13 cellular contexts compared by ENCODE assay signal in genomic region chr7:70072220-70072619, GRCh38.
DNase-seq lines count a peak whose midpoint lies in the region; FAIRE-seq and TF ChIP-seq lines count a peak whose summit lies in the region.
"Had no signal": no experiment of that assay in that cellular context is flagged by ENCODE, and none has a peak within 500 bp of the region (broad histone marks: within the 10 kb centered on the region; RNA-seq: fewer than 3 reads in every experiment).

No MANE protein-coding gene starts in this region.

- H3K27me3 ChIP-seq in colonic mucosa = no peaks in the 10 kb centered on the region
- H3K27me3 ChIP-seq: vagina had no signal

- no peak overlapping the region for H3K27ac ChIP-seq in colonic mucosa
- H3K27ac ChIP-seq: vagina had no signal

- no peak overlapping the region for H3K4me3 Mint-ChIP-seq in T-helper 2 cell treated with Interferon-gamma antibody and Interleukin-4, amounts not matched to agents 5 μg/mL and 100 μg/mL, for 36 hours
- no peak overlapping the region for H3K4me3 Mint-ChIP-seq in activated naive CD8-positive, alpha-beta T cell treated with anti-CD3 and anti-CD28 coated beads for 36 hours
- H3K4me3 Mint-ChIP-seq: activated T-helper 1 cell treated with anti-CD3 and anti-CD28 coated beads, Interleukin-12 subunit alpha, Interleukin-12 subunit beta, Interleukin-2, Interleukin-4 antibody, amounts not matched to agents 30 ng/mL and 10 ng/mL and 1 ng/mL, durations not matched to agents 14 hours and 24 hours and 36 hours; GM23338 had no signal

- H3K36me3 ChIP-seq in colonic mucosa = no peaks in the 10 kb centered on the region
- H3K36me3 ChIP-seq: vagina had no signal

- H3K9me3 Mint-ChIP-seq in T-helper 2 cell treated with Interferon-gamma antibody and Interleukin-4, amounts not matched to agents 5 μg/mL and 100 μg/mL, for 36 hours = no peaks in the 10 kb centered on the region
- no peaks in the 10 kb centered on the region for H3K9me3 Mint-ChIP-seq in activated naive CD8-positive, alpha-beta T cell treated with anti-CD3 and anti-CD28 coated beads for 36 hours
- H3K9me3 Mint-ChIP-seq: GM23338 had no signal

- DNase-seq in DMS153 treated with DMSO at 0.1 percent for 48 hours (lab: John Stamatoyannopoulos, UW; ENCODE audit: unreplicated experiment) (peak; percentile 76), NCI-H2029 treated with DMSO at 0.1 percent for 48 hours (lab: John Stamatoyannopoulos, UW) (peak; percentile 60), colonic mucosa (peak; percentile 17), myocyte (ENCODE audit: low read depth) (peak; percentile 85), GOT3 (lab: John Stamatoyannopoulos, UW) (no peak), RCC 7860 (ENCODE audit: low spot score) (no peak)
- no peak for DNase-seq in T-helper 2 cell treated with Interferon-gamma antibody and Interleukin-4, amounts not matched to agents 5 μg/mL and 100 μg/mL, for 36 hours (ENCODE audit: low spot score)
- DNase-seq in activated naive CD8-positive, alpha-beta T cell treated with anti-CD3 and anti-CD28 coated beads for 36 hours = no peak
- DNase-seq: dermis blood vessel endothelial cell, NCI-H526 had no signal

- no peaks in the 10 kb centered on the region for H3K27me3 Mint-ChIP-seq in T-helper 2 cell treated with Interferon-gamma antibody and Interleukin-4, amounts not matched to agents 5 μg/mL and 100 μg/mL, for 36 hours (ENCODE audit: low read depth)
- no peaks in the 10 kb centered on the region for H3K27me3 Mint-ChIP-seq in activated naive CD8-positive, alpha-beta T cell treated with anti-CD3 and anti-CD28 coated beads for 36 hours

- no peaks in the 10 kb centered on the region for H3K4me1 ChIP-seq in colonic mucosa
- H3K4me1 ChIP-seq: vagina had no signal

- intact Hi-C loops in colonic mucosa (cut with DNase I) = no loop called here

- no peaks in the 10 kb centered on the region for H3K4me1 Mint-ChIP-seq in T-helper 2 cell treated with Interferon-gamma antibody and Interleukin-4, amounts not matched to agents 5 μg/mL and 100 μg/mL, for 36 hours (ENCODE audit: low read depth)
- no peaks in the 10 kb centered on the region for H3K4me1 Mint-ChIP-seq in activated naive CD8-positive, alpha-beta T cell treated with anti-CD3 and anti-CD28 coated beads for 36 hours

- no peaks in the 10 kb centered on the region for H3K9me3 ChIP-seq in colonic mucosa
- H3K9me3 ChIP-seq: vagina had no signal

- H3K9ac ChIP-seq in colonic mucosa (ENCODE audit: low read depth in 2 of 2, low read length in 2 of 2) = no peak overlapping the region

- H3K27ac Mint-ChIP-seq in T-helper 2 cell treated with Interferon-gamma antibody and Interleukin-4, amounts not matched to agents 5 μg/mL and 100 μg/mL, for 36 hours = no peak overlapping the region
- no peak overlapping the region for H3K27ac Mint-ChIP-seq in activated naive CD8-positive, alpha-beta T cell treated with anti-CD3 and anti-CD28 coated beads for 36 hours
- H3K27ac Mint-ChIP-seq: activated T-helper 1 cell treated with anti-CD3 and anti-CD28 coated beads, Interleukin-12 subunit alpha, Interleukin-12 subunit beta, Interleukin-2, Interleukin-4 antibody, amounts not matched to agents 30 ng/mL and 10 ng/mL and 1 ng/mL, durations not matched to agents 14 hours and 24 hours and 36 hours; GM23338 had no signal

- FAIRE-seq in RCC 7860 (lab: Jason Lieb, UNC) = no peak

- TF ChIP-seq CTCF in colonic mucosa (IDR thresholded peaks at IDR 0.05) = no peak

- no peaks in the 10 kb centered on the region for H3K36me3 Mint-ChIP-seq in T-helper 2 cell treated with Interferon-gamma antibody and Interleukin-4, amounts not matched to agents 5 μg/mL and 100 μg/mL, for 36 hours (ENCODE audit: low read depth)
- H3K36me3 Mint-ChIP-seq in activated naive CD8-positive, alpha-beta T cell treated with anti-CD3 and anti-CD28 coated beads for 36 hours = no peaks in the 10 kb centered on the region

- no peak overlapping the region for H3K4me3 ChIP-seq in colonic mucosa
- H3K4me3 ChIP-seq: GM23338, vagina had no signal

Comparison
In these comparisons a context has a peak if more than half of its experiments do, and no peak if none do; other contexts are left out.
1. DNase-seq: peak in DMS153 treated with DMSO at 0.1 percent for 48 hours (single experiment), NCI-H2029 treated with DMSO at 0.1 percent for 48 hours (single experiment), colonic mucosa (single experiment) and myocyte (single experiment); none in GOT3 (single experiment), T-helper 2 cell treated with Interferon-gamma antibody and Interleukin-4, amounts not matched to agents 5 μg/mL and 100 μg/mL, for 36 hours (single experiment), activated naive CD8-positive, alpha-beta T cell treated with anti-CD3 and anti-CD28 coated beads for 36 hours (single experiment) and RCC 7860 (single experiment).